Comparison of ENCODE assay signal across 21 cellular contexts in the genomic region with DNA sequence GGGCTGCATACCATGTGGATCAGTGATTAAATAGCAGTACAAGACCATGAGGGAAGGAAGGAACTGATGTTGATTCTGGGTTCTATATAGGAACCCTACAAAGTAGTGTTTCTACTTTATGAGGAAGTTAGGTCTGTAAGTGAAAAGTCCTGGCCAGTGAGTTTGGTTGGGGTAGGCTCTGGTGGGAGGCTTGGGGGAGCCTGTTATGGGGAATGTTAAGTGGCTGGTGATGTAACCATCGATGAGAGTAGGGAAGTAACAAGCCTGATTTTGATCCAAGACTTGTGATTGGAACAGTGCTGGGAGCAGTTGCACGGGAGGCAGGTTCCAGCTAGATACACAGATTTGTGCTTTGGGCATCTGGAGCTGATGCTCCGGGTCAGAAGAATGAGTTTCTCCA. TPM values are rescaled to one million over a fixed set of nuclear protein-coding genes. Genes with fewer than 3 reads are reported as not detected.
DNase-seq lines count a peak whose midpoint lies in the region; ATAC-seq, FAIRE-seq and TF ChIP-seq lines count a peak whose summit lies in the region.
"Had no signal": no experiment of that assay in that cellular context is flagged by ENCODE, and none has a peak within 500 bp of the region (broad histone marks: within the 10 kb centered on the region; RNA-seq: fewer than 3 reads in every experiment).

No MANE protein-coding gene starts in this region.

- TF ChIP-seq CTCF in mesothelial cell of epicardium (IDR thresholded peaks at IDR 0.05; ENCODE audit: unreplicated experiment) = no peak

- H3K27ac Mint-ChIP-seq in CD4-positive, CD25-positive, alpha-beta regulatory T cell = peak overlapping the region in 2 of 3 donors; percentile 23 to 82
- H3K27ac Mint-ChIP-seq in activated T-helper 1 cell treated with anti-CD3 and anti-CD28 coated beads, Interleukin-12 subunit alpha, Interleukin-12 subunit beta, Interleukin-2, Interleukin-4 antibody, amounts not matched to agents 30 ng/mL and 10 ng/mL and 1 ng/mL, durations not matched to agents 14 hours and 24 hours and 36 hours = peak overlapping the region; percentile 64
- H3K27ac Mint-ChIP-seq in mesothelial cell of epicardium = peak overlapping the region; percentile 75
- H3K27ac Mint-ChIP-seq: activated CD4-positive, alpha-beta memory T cell treated with anti-CD3 and anti-CD28 coated beads for 36 hours had no signal

- H3K4me3 Mint-ChIP-seq in CD4-positive, CD25-positive, alpha-beta regulatory T cell = peak overlapping the region in 2 of 4 donors; percentile 2 to 39
- H3K4me3 Mint-ChIP-seq in activated T-helper 1 cell treated with anti-CD3 and anti-CD28 coated beads, Interleukin-12 subunit alpha, Interleukin-12 subunit beta, Interleukin-2, Interleukin-4 antibody, amounts not matched to agents 30 ng/mL and 10 ng/mL and 1 ng/mL, durations not matched to agents 14 hours and 24 hours and 36 hours = no peak overlapping the region
- no peak overlapping the region for H3K4me3 Mint-ChIP-seq in mesothelial cell of epicardium
- H3K4me3 Mint-ChIP-seq: activated CD4-positive, alpha-beta memory T cell treated with anti-CD3 and anti-CD28 coated beads for 36 hours had no signal

- H3K36me3 Mint-ChIP-seq in CD4-positive, CD25-positive, alpha-beta regulatory T cell = no peaks in the 10 kb centered on the region
- peaks cover 7% of the 10 kb centered on the region for H3K36me3 Mint-ChIP-seq in activated T-helper 1 cell treated with anti-CD3 and anti-CD28 coated beads, Interleukin-12 subunit alpha, Interleukin-12 subunit beta, Interleukin-2, Interleukin-4 antibody, amounts not matched to agents 30 ng/mL and 10 ng/mL and 1 ng/mL, durations not matched to agents 14 hours and 24 hours and 36 hours (ENCODE audit: low read depth)
- H3K36me3 Mint-ChIP-seq in mesothelial cell of epicardium = peaks cover 11% of the 10 kb centered on the region
- H3K36me3 Mint-ChIP-seq: activated CD4-positive, alpha-beta memory T cell treated with anti-CD3 and anti-CD28 coated beads for 36 hours had no signal

- peaks cover 17% of the 10 kb centered on the region for H3K4me1 ChIP-seq in CD4-positive, CD25-positive, alpha-beta regulatory T cell (ENCODE audit: control insufficient read depth, insufficient read depth, low read length, poor library complexity, severe bottlenecking)
- H3K4me1 ChIP-seq: colonic mucosa, foreskin keratinocyte had no signal

- H3K4me1 Mint-ChIP-seq in CD4-positive, CD25-positive, alpha-beta regulatory T cell = peaks cover 0 to 68% (median 40%) of the 10 kb centered on the region in 4 donors
- peaks cover 37% of the 10 kb centered on the region for H3K4me1 Mint-ChIP-seq in activated T-helper 1 cell treated with anti-CD3 and anti-CD28 coated beads, Interleukin-12 subunit alpha, Interleukin-12 subunit beta, Interleukin-2, Interleukin-4 antibody, amounts not matched to agents 30 ng/mL and 10 ng/mL and 1 ng/mL, durations not matched to agents 14 hours and 24 hours and 36 hours (ENCODE audit: low read depth)
- H3K4me1 Mint-ChIP-seq in mesothelial cell of epicardium = peaks cover 51% of the 10 kb centered on the region

- no peak for DNase-seq in CD4-positive, CD25-positive, alpha-beta regulatory T cell
- DNase-seq in HTR-8/SVneo (ENCODE audit: insufficient read length, low spot score) = no peak
- DNase-seq in activated T-helper 1 cell treated with anti-CD3 and anti-CD28 coated beads, Interleukin-12 subunit alpha, Interleukin-12 subunit beta, Interleukin-2, Interleukin-4 antibody, amounts not matched to agents 30 ng/mL and 10 ng/mL and 1 ng/mL, durations not matched to agents 14 hours and 24 hours and 36 hours (ENCODE audit: low spot score) = no peak
- DNase-seq in mesothelial cell of epicardium (ENCODE audit: low spot score in 2 of 2, unreplicated experiment in 2 of 2) = no peak
- no peak for DNase-seq in NCI-H2107 treated with DMSO at 0.1 percent for 48 hours (lab: John Stamatoyannopoulos, UW; ENCODE audit: unreplicated experiment)
- DNase-seq: activated CD4-positive, alpha-beta memory T cell treated with anti-CD3 and anti-CD28 coated beads for 36 hours; BE2C; colonic mucosa; DMS153; foreskin keratinocyte; IMR-90; NCI-H1105; NCI-H82; occipital lobe; stimulated activated CD4-positive, alpha-beta T cell treated with anti-CD3 and anti-CD28 coated beads, Interleukin-4, amount 100 ng/mL, for 24 hours; tibial artery had no signal

- no peak overlapping the region for H3K4me3 ChIP-seq in CD4-positive, CD25-positive, alpha-beta regulatory T cell (ENCODE audit: low read depth, low read length)
- H3K4me3 ChIP-seq: colonic mucosa, SK-N-MC, tibial artery had no signal

- H3K27me3 ChIP-seq in CD4-positive, CD25-positive, alpha-beta regulatory T cell (ENCODE audit: control insufficient read depth, insufficient read depth, low read length) = no peaks in the 10 kb centered on the region
- H3K27me3 ChIP-seq: BE2C, colonic mucosa, foreskin keratinocyte, tibial artery had no signal

- H3K36me3 ChIP-seq in CD4-positive, CD25-positive, alpha-beta regulatory T cell (ENCODE audit: control insufficient read depth, insufficient read depth, low read length) = no peaks in the 10 kb centered on the region
- H3K36me3 ChIP-seq: BE2C, colonic mucosa, tibial artery had no signal

- intact Hi-C loops in activated T-helper 1 cell treated with anti-CD3 and anti-CD28 coated beads, Interleukin-12 subunit alpha, Interleukin-12 subunit beta, Interleukin-2, Interleukin-4 antibody, amounts not matched to agents 30 ng/mL and 10 ng/mL and 1 ng/mL, durations not matched to agents 14 hours and 24 hours and 36 hours (cut with micrococcal nuclease) = no loop called here

- FAIRE-seq in HTR-8/SVneo (lab: Jason Lieb, UNC) = peak; percentile 51
- FAIRE-seq: RCC 7860 had no signal

- no peaks in the 10 kb centered on the region for H3K27me3 Mint-ChIP-seq in CD4-positive, CD25-positive, alpha-beta regulatory T cell
- H3K27me3 Mint-ChIP-seq in activated T-helper 1 cell treated with anti-CD3 and anti-CD28 coated beads, Interleukin-12 subunit alpha, Interleukin-12 subunit beta, Interleukin-2, Interleukin-4 antibody, amounts not matched to agents 30 ng/mL and 10 ng/mL and 1 ng/mL, durations not matched to agents 14 hours and 24 hours and 36 hours (ENCODE audit: insufficient read depth) = no peaks in the 10 kb centered on the region
- H3K27me3 Mint-ChIP-seq in mesothelial cell of epicardium (ENCODE audit: low read depth) = no peaks in the 10 kb centered on the region
- H3K27me3 Mint-ChIP-seq: activated CD4-positive, alpha-beta memory T cell treated with anti-CD3 and anti-CD28 coated beads for 36 hours had no signal

- H3K27ac ChIP-seq in CD4-positive, CD25-positive, alpha-beta regulatory T cell (ENCODE audit: insufficient read depth, low read length, poor library complexity, severe bottlenecking) = no peak overlapping the region
- H3K27ac ChIP-seq: colonic mucosa, foreskin keratinocyte, SK-N-MC, tibial artery had no signal

- peaks cover 0 to 1% (median 0%) of the 10 kb centered on the region in 7 donors for H3K9me3 Mint-ChIP-seq in CD4-positive, CD25-positive, alpha-beta regulatory T cell
- H3K9me3 Mint-ChIP-seq in activated T-helper 1 cell treated with anti-CD3 and anti-CD28 coated beads, Interleukin-12 subunit alpha, Interleukin-12 subunit beta, Interleukin-2, Interleukin-4 antibody, amounts not matched to agents 30 ng/mL and 10 ng/mL and 1 ng/mL, durations not matched to agents 14 hours and 24 hours and 36 hours = no peaks in the 10 kb centered on the region
- peaks cover 5% of the 10 kb centered on the region for H3K9me3 Mint-ChIP-seq in mesothelial cell of epicardium
- H3K9me3 Mint-ChIP-seq: activated CD4-positive, alpha-beta memory T cell treated with anti-CD3 and anti-CD28 coated beads for 36 hours had no signal

- no peak for ATAC-seq in CD4-positive, CD25-positive, alpha-beta regulatory T cell (ENCODE audit: low read depth in 2 of 2)
- ATAC-seq in GM21360 (IDR thresholded peaks at IDR 0.05; ENCODE audit: unreplicated experiment) = no peak
- no peak for ATAC-seq in HG03280 (IDR thresholded peaks at IDR 0.05; ENCODE audit: unreplicated experiment)
- ATAC-seq in GM18517 (IDR thresholded peaks at IDR 0.05; ENCODE audit: unreplicated experiment) = no peak
- ATAC-seq: foreskin keratinocyte had no signal

- no peaks in the 10 kb centered on the region for H3K9me3 ChIP-seq in CD4-positive, CD25-positive, alpha-beta regulatory T cell (ENCODE audit: control insufficient read depth in 2 of 2, low read length in 2 of 2)
- H3K9me3 ChIP-seq: BE2C, colonic mucosa, tibial artery had no signal

RNA-seq across cellular contexts. Expression of gene SMS, which starts 20.6 kb away (rescaled TPM):
- 24.0 TPM for total RNA-seq in CD4-positive, CD25-positive, alpha-beta regulatory T cell
- 100 to 1,000 TPM in 1 of 4 donors, 10 to 100 TPM in 3; 68.8 to 105 (median 74.9) TPM for polyA plus RNA-seq in CD4-positive, CD25-positive, alpha-beta regulatory T cell
- 144 and 145 TPM in 2 replicates for total RNA-seq in activated T-helper 1 cell treated with anti-CD3 and anti-CD28 coated beads, Interleukin-12 subunit alpha, Interleukin-12 subunit beta, Interleukin-2, Interleukin-4 antibody, amounts not matched to agents 30 ng/mL and 10 ng/mL and 1 ng/mL, durations not matched to agents 14 hours and 24 hours and 36 hours
- 172 to 176 TPM (median 174 TPM) in 3 replicates for total RNA-seq in mesothelial cell of epicardium
